11 cellular contexts compared by ENCODE assay signal in genomic region chr6:151627689-151628444, GRCh38.
DNase-seq lines count a peak whose midpoint lies in the region; ATAC-seq and TF ChIP-seq lines count a peak whose summit lies in the region.
"Had no signal": no experiment of that assay in that cellular context is flagged by ENCODE, and none has a peak within 500 bp of the region (broad histone marks: within the 10 kb centered on the region; RNA-seq: fewer than 3 reads in every experiment).

No MANE protein-coding gene starts in this region.

- no peaks in the 10 kb centered on the region for H3K9me3 ChIP-seq in tibial artery
- H3K9me3 ChIP-seq: esophagus muscularis mucosa had no signal

- no peak for DNase-seq in activated naive CD8-positive, alpha-beta T cell treated with anti-CD3 and anti-CD28 coated beads, Interleukin-2, amount 50 U/mL, for 24 hours
- DNase-seq in pons (ENCODE audit: low spot score) (peak; percentile 43), tibial artery (no peak), NCI-H2227 (lab: John Stamatoyannopoulos, UW; ENCODE audit: unreplicated experiment) (no peak)
- DNase-seq in activated CD4-positive, CD25-positive, alpha-beta regulatory T cell (lab: John Stamatoyannopoulos, UW) = no peak
- DNase-seq: activated naive CD4-positive, alpha-beta T cell treated with Interleukin-2 at 50 U/mL for 16 hours; NCI-H2107 had no signal

- H3K27ac ChIP-seq in tibial artery = no peak overlapping the region
- H3K27ac ChIP-seq: esophagus muscularis mucosa had no signal

- H3K27me3 ChIP-seq in tibial artery = no peaks in the 10 kb centered on the region
- H3K27me3 ChIP-seq: esophagus muscularis mucosa had no signal

- ATAC-seq in GM18868 (IDR thresholded peaks at IDR 0.05; ENCODE audit: unreplicated experiment) (peak; percentile 87), HG03175 (IDR thresholded peaks at IDR 0.05; ENCODE audit: unreplicated experiment) (peak; percentile 75), HG03045 (IDR thresholded peaks at IDR 0.05; ENCODE audit: unreplicated experiment) (no peak)
- peak; percentile 46 for ATAC-seq in activated naive CD8-positive, alpha-beta T cell treated with anti-CD3 and anti-CD28 coated beads, Interleukin-2, amount 50 U/mL, for 24 hours

- peaks cover 0 to 22% (median 7%) of the 10 kb centered on the region in 4 donors for H3K4me1 ChIP-seq in tibial artery

- H3K36me3 ChIP-seq in tibial artery = no peaks in the 10 kb centered on the region
- H3K36me3 ChIP-seq: esophagus muscularis mucosa had no signal

- peak overlapping the region; percentile 5 for H3K4me3 Mint-ChIP-seq in activated naive CD8-positive, alpha-beta T cell treated with anti-CD3 and anti-CD28 coated beads, Interleukin-2, amount 50 U/mL, for 24 hours

- peaks cover 16% of the 10 kb centered on the region for H3K4me1 Mint-ChIP-seq in activated naive CD8-positive, alpha-beta T cell treated with anti-CD3 and anti-CD28 coated beads, Interleukin-2, amount 50 U/mL, for 24 hours

- intact Hi-C loops in tibial artery (cut with DNase I; ENCODE audit: low total_unique reads) = no loop called here

- no peaks in the 10 kb centered on the region for H3K9me3 Mint-ChIP-seq in activated naive CD8-positive, alpha-beta T cell treated with anti-CD3 and anti-CD28 coated beads, Interleukin-2, amount 50 U/mL, for 24 hours

- H3K27ac Mint-ChIP-seq in activated naive CD8-positive, alpha-beta T cell treated with anti-CD3 and anti-CD28 coated beads, Interleukin-2, amount 50 U/mL, for 24 hours = no peak overlapping the region

- H3K4me3 ChIP-seq in tibial artery = no peak overlapping the region
- H3K4me3 ChIP-seq: esophagus muscularis mucosa had no signal

- H3K36me3 Mint-ChIP-seq in activated naive CD8-positive, alpha-beta T cell treated with anti-CD3 and anti-CD28 coated beads, Interleukin-2, amount 50 U/mL, for 24 hours (ENCODE audit: low read depth) = no peaks in the 10 kb centered on the region

- peaks cover 8% of the 10 kb centered on the region for H3K27me3 Mint-ChIP-seq in activated naive CD8-positive, alpha-beta T cell treated with anti-CD3 and anti-CD28 coated beads, Interleukin-2, amount 50 U/mL, for 24 hours

- TF ChIP-seq CTCF in tibial artery (IDR thresholded peaks at IDR 0.05) = no peak
